14 cellular contexts compared by ENCODE assay signal in genomic region chr7:87413951-87414381, GRCh38.
DNase-seq lines count a peak whose midpoint lies in the region; ATAC-seq and TF ChIP-seq lines count a peak whose summit lies in the region.
"Had no signal": no experiment of that assay in that cellular context is flagged by ENCODE, and none has a peak within 500 bp of the region (broad histone marks: within the 10 kb centered on the region; RNA-seq: fewer than 3 reads in every experiment).

No MANE protein-coding gene starts in this region.

- no peaks in the 10 kb centered on the region for H3K9me3 ChIP-seq in adrenal gland (replicated peaks in 1 of 3)
- H3K9me3 ChIP-seq in hepatocyte (ENCODE audit: low read depth): no peaks in the 10 kb centered on the region

- 38 to 46% (median 42%) methylated on average over 2 to 3 of the region's 3 CpGs for WGBS in adrenal gland, 4 donors
- 46% methylated on average over 3 of the region's 3 CpGs for WGBS in hepatocyte (ENCODE audit: low lambda C conversion rate, missing lambda C conversion rate)

- peak overlapping the region in 2 of 5 donors; percentile 27 to 55 for H3K27ac ChIP-seq in adrenal gland
- H3K27ac ChIP-seq in hepatocyte: peak overlapping the region; percentile 74

- intact Hi-C loops in adrenal gland (cut with DNase I): no loop called here

- no peak overlapping the region for H3K4me3 ChIP-seq in HFF-Myc (replicated peaks; ENCODE audit: low read depth, low read length)
- no peak overlapping the region for H3K4me3 ChIP-seq in adrenal gland
- H3K4me3 ChIP-seq in hepatocyte: no peak overlapping the region

- peak; percentile 5 for DNase-seq in HFF-Myc (ENCODE audit: extremely low read depth, low read depth)
- peak in 6 of 7 donors; percentile 29 to 65 (median 52) for DNase-seq in adrenal gland
- peak; percentile 15 for DNase-seq in hepatocyte (ENCODE audit: low spot score)
- no peak for DNase-seq in stimulated activated effector memory CD8-positive, alpha-beta T cell treated with anti-CD3 and anti-CD28 coated beads, Interleukin-12 subunit alpha, Interleukin-12 subunit beta, amount 100 ng/mL, for 72 hours (ENCODE audit: low spot score in 2 of 2)
- DNase-seq in immature natural killer cell: no peak
- DNase-seq in GM13977 (ENCODE audit: low spot score): no peak
- DNase-seq in NCI-H2227 treated with DMSO at 0.1 percent for 48 hours (lab: John Stamatoyannopoulos, UW): no peak
- no peak for DNase-seq in nephron progenitor cell
- DNase-seq: activated T-cell treated with anti-CD3 and anti-CD28 coated beads, Interleukin-2, amount 50 U/mL, for 72 hours; cerebellar nuclear complex; hippocampal formation; Karpas-422 had no signal

- H3K9me3 Mint-ChIP-seq in stimulated activated effector memory CD8-positive, alpha-beta T cell treated with anti-CD3 and anti-CD28 coated beads, Interleukin-12 subunit alpha, Interleukin-12 subunit beta, amount 100 ng/mL, for 72 hours: no peaks in the 10 kb centered on the region
- no peaks in the 10 kb centered on the region for H3K9me3 Mint-ChIP-seq in immature natural killer cell
- no peaks in the 10 kb centered on the region for H3K9me3 Mint-ChIP-seq in nephron progenitor cell
- H3K9me3 Mint-ChIP-seq: activated T-cell treated with anti-CD3 and anti-CD28 coated beads, Interleukin-2, amount 50 U/mL, for 72 hours; WTC11 had no signal

- H3K36me3 ChIP-seq in adrenal gland (replicated peaks in 1 of 2): no peaks in the 10 kb centered on the region
- no peaks in the 10 kb centered on the region for H3K36me3 ChIP-seq in hepatocyte (replicated peaks; ENCODE audit: insufficient read depth, low read depth)

- H3K4me2 ChIP-seq in hepatocyte: no peak overlapping the region

- H3K4me3 Mint-ChIP-seq in stimulated activated effector memory CD8-positive, alpha-beta T cell treated with anti-CD3 and anti-CD28 coated beads, Interleukin-12 subunit alpha, Interleukin-12 subunit beta, amount 100 ng/mL, for 72 hours: no peak overlapping the region
- H3K4me3 Mint-ChIP-seq in immature natural killer cell: no peak overlapping the region
- no peak overlapping the region for H3K4me3 Mint-ChIP-seq in nephron progenitor cell
- H3K4me3 Mint-ChIP-seq: activated T-cell treated with anti-CD3 and anti-CD28 coated beads, Interleukin-2, amount 50 U/mL, for 72 hours; WTC11 had no signal

- no peaks in the 10 kb centered on the region for H3K4me1 Mint-ChIP-seq in stimulated activated effector memory CD8-positive, alpha-beta T cell treated with anti-CD3 and anti-CD28 coated beads, Interleukin-12 subunit alpha, Interleukin-12 subunit beta, amount 100 ng/mL, for 72 hours
- no peaks in the 10 kb centered on the region for H3K4me1 Mint-ChIP-seq in immature natural killer cell
- peaks cover 34% of the 10 kb centered on the region for H3K4me1 Mint-ChIP-seq in nephron progenitor cell
- H3K4me1 Mint-ChIP-seq: WTC11 had no signal

- ATAC-seq in stimulated activated effector memory CD8-positive, alpha-beta T cell treated with anti-CD3 and anti-CD28 coated beads, Interleukin-12 subunit alpha, Interleukin-12 subunit beta, amount 100 ng/mL, for 72 hours: peak; percentile 52
- ATAC-seq: Panc1, WTC11 had no signal

- in situ Hi-C loops in GM13977 (cut with MboI; ENCODE audit: low pct_unique_long_range_greater_than_20kb, low sequenced_read_pairs, unreplicated experiment): loop anchor here (10.0 kb wide), 1 partner anchor 99 kb away; no protein-coding TSS in a partner anchor

- no peak overlapping the region for H2AFZ ChIP-seq in hepatocyte

- no peak overlapping the region for H3K27ac Mint-ChIP-seq in stimulated activated effector memory CD8-positive, alpha-beta T cell treated with anti-CD3 and anti-CD28 coated beads, Interleukin-12 subunit alpha, Interleukin-12 subunit beta, amount 100 ng/mL, for 72 hours
- no peak overlapping the region for H3K27ac Mint-ChIP-seq in immature natural killer cell
- no peak overlapping the region for H3K27ac Mint-ChIP-seq in nephron progenitor cell
- H3K27ac Mint-ChIP-seq: activated T-cell treated with anti-CD3 and anti-CD28 coated beads, Interleukin-2, amount 50 U/mL, for 72 hours; WTC11 had no signal

- no peaks in the 10 kb centered on the region for H3K79me2 ChIP-seq in hepatocyte

- H3K27me3 ChIP-seq in adrenal gland: no peaks in the 10 kb centered on the region
- H3K27me3 ChIP-seq in hepatocyte: no peaks in the 10 kb centered on the region

- H3K27me3 Mint-ChIP-seq in immature natural killer cell (ENCODE audit: low read depth in 3 of 3) (peaks cover 0 to 2% (median 0%) of the 10 kb centered on the region in 3 donors), nephron progenitor cell (ENCODE audit: low read depth, poor library complexity) (no peaks in the 10 kb centered on the region)

- H3K36me3 Mint-ChIP-seq in stimulated activated effector memory CD8-positive, alpha-beta T cell treated with anti-CD3 and anti-CD28 coated beads, Interleukin-12 subunit alpha, Interleukin-12 subunit beta, amount 100 ng/mL, for 72 hours: no peaks in the 10 kb centered on the region
- no peaks in the 10 kb centered on the region for H3K36me3 Mint-ChIP-seq in immature natural killer cell
- no peaks in the 10 kb centered on the region for H3K36me3 Mint-ChIP-seq in nephron progenitor cell (ENCODE audit: low read depth)
- H3K36me3 Mint-ChIP-seq: WTC11 had no signal

- no peaks in the 10 kb centered on the region for H3K9me2 ChIP-seq in hepatocyte (replicated peaks; ENCODE audit: insufficient read depth)

- peaks cover 0 to 8% of the 10 kb centered on the region in 2 donors for H3K4me1 ChIP-seq in adrenal gland (replicated peaks in 1 of 2)
- peaks cover 29% of the 10 kb centered on the region for H3K4me1 ChIP-seq in hepatocyte (ENCODE audit: insufficient read depth)

- no peak for TF ChIP-seq POLR2A in adrenal gland (IDR thresholded peaks at IDR 0.05)

- no peaks in the 10 kb centered on the region for H4K20me1 ChIP-seq in hepatocyte (ENCODE audit: insufficient read depth, poor library complexity, severe bottlenecking)

- TF ChIP-seq CTCF in HFF-Myc (IDR thresholded peaks at IDR 0.05; ENCODE audit: low read depth, low read length, missing control alignments) (no peak), adrenal gland (IDR thresholded peaks at IDR 0.05) (no peak), hepatocyte (IDR thresholded peaks at IDR 0.05; ENCODE audit: poor library complexity) (no peak), GM13977 (IDR thresholded peaks at IDR 0.05; ENCODE audit: extremely low read depth, insufficient read depth, missing control alignments) (no peak), nephron progenitor cell (IDR thresholded peaks at IDR 0.05) (no peak)

Comparison
In these comparisons a context has a peak if more than half of its experiments do, and no peak if none do; other contexts are left out.
1. DNase-seq: peak in HFF-Myc (single experiment), adrenal gland (6 of 7) and hepatocyte (single experiment); none in stimulated activated effector memory CD8-positive, alpha-beta T cell treated with anti-CD3 and anti-CD28 coated beads, Interleukin-12 subunit alpha, Interleukin-12 subunit beta, amount 100 ng/mL, for 72 hours (0 of 2), immature natural killer cell (0 of 3), GM13977 (single experiment), NCI-H2227 treated with DMSO at 0.1 percent for 48 hours (single experiment) and nephron progenitor cell (single experiment).